In genomic region chr14:65291561-65291960, GRCh38 we compare ENCODE assay signal across 14 cellular contexts.
DNase-seq lines count a peak whose midpoint lies in the region; ATAC-seq lines count a peak whose summit lies in the region.
"Had no signal": no experiment of that assay in that cellular context is flagged by ENCODE, and none has a peak within 500 bp of the region (broad histone marks: within the 10 kb centered on the region; RNA-seq: fewer than 3 reads in every experiment).

No MANE protein-coding gene starts in this region.

- H3K4me3 ChIP-seq in trophoblast cell (ENCODE audit: low read depth, low read length) (no peak overlapping the region), H7 (ENCODE audit: insufficient read depth, low read depth, low read length) (no peak overlapping the region)
- no peak overlapping the region for H3K4me3 ChIP-seq in effector memory CD4-positive, alpha-beta T cell (ENCODE audit: insufficient read depth, low read depth, low read length, poor library complexity, severe bottlenecking)
- H3K4me3 ChIP-seq: A549, HAP-1, right atrium auricular region had no signal

- no peak overlapping the region for H4K91ac ChIP-seq in trophoblast cell (ENCODE audit: low read depth, low read length)

- H3K27me3 Mint-ChIP-seq in activated CD4-positive, alpha-beta T cell treated with anti-CD3 and anti-CD28 coated beads for 36 hours, result no peaks in the 10 kb centered on the region
- H3K27me3 Mint-ChIP-seq in IgD-negative memory B cell, result no peaks in the 10 kb centered on the region
- H3K27me3 Mint-ChIP-seq in activated T-helper 17 cell treated with anti-CD3 and anti-CD28 coated beads, Interleukin-2, amount 50 U/mL, for 72 hours, result no peaks in the 10 kb centered on the region
- H3K27me3 Mint-ChIP-seq: type B pancreatic cell had no signal

- H2BK12ac ChIP-seq in trophoblast cell (ENCODE audit: low read length), result peak overlapping the region; percentile 3

- no peak for DNase-seq in activated CD4-positive, alpha-beta T cell treated with anti-CD3 and anti-CD28 coated beads for 36 hours
- no peak for DNase-seq in activated CD4-positive, alpha-beta T cell treated with anti-CD3 and anti-CD28 coated beads for 4 hours
- DNase-seq in trophoblast cell (no peak), H7 (no peak)
- no peak for DNase-seq in effector memory CD4-positive, alpha-beta T cell
- DNase-seq: effector CD8-positive, alpha-beta T cell; NCI-H187 had no signal

- peaks cover 7% of the 10 kb centered on the region for H3K79me1 ChIP-seq in trophoblast cell (ENCODE audit: low read length)

- H2AK5ac ChIP-seq in trophoblast cell (ENCODE audit: low read length), result no peak overlapping the region

- H3K27ac Mint-ChIP-seq in activated CD4-positive, alpha-beta T cell treated with anti-CD3 and anti-CD28 coated beads for 36 hours, result peak overlapping the region; percentile 40
- peak overlapping the region; percentile 60 to 96 (median 84) for H3K27ac Mint-ChIP-seq in IgD-negative memory B cell
- peak overlapping the region; percentile 51 for H3K27ac Mint-ChIP-seq in activated T-helper 17 cell treated with anti-CD3 and anti-CD28 coated beads, Interleukin-2, amount 50 U/mL, for 72 hours
- H3K27ac Mint-ChIP-seq: type B pancreatic cell had no signal

- H3K4me1 ChIP-seq in trophoblast cell (ENCODE audit: control insufficient read depth in 1 of 2, insufficient read depth in 2 of 2, low read length in 2 of 2), result peaks cover 6 to 8% of the 10 kb centered on the region in 2 experiments
- H3K4me1 ChIP-seq in effector memory CD4-positive, alpha-beta T cell (ENCODE audit: control insufficient read depth, insufficient read depth, low read length, poor library complexity, severe bottlenecking), result peaks cover 23% of the 10 kb centered on the region
- H3K4me1 ChIP-seq: A549, HAP-1, right atrium auricular region had no signal

- no peak overlapping the region for H4K12ac ChIP-seq in trophoblast cell (ENCODE audit: low read depth, low read length)

- no peak overlapping the region for H4K8ac ChIP-seq in trophoblast cell (ENCODE audit: low read depth, low read length)

- H3K36me3 ChIP-seq in trophoblast cell (ENCODE audit: control insufficient read depth in 1 of 2, insufficient read depth in 2 of 2, low read length in 2 of 2) (no peaks in the 10 kb centered on the region), H7 (replicated peaks; ENCODE audit: control insufficient read depth, insufficient read depth, low read length) (no peaks in the 10 kb centered on the region)
- H3K36me3 ChIP-seq in effector memory CD4-positive, alpha-beta T cell (ENCODE audit: control insufficient read depth, insufficient read depth, low read length), result no peaks in the 10 kb centered on the region
- H3K36me3 ChIP-seq: HAP-1, right atrium auricular region had no signal

- H2BK120ac ChIP-seq in trophoblast cell (ENCODE audit: insufficient read depth, low read length, poor library complexity), result no peak overlapping the region

- WGBS in trophoblast cell (ENCODE audit: extremely low coverage, insufficient coverage, insufficient read length), result no CpG with 5 or more reads among the region's 3 CpGs

- H3K9me3 ChIP-seq in trophoblast cell (ENCODE audit: insufficient read depth, low read depth, low read length), result no peaks in the 10 kb centered on the region
- H3K9me3 ChIP-seq in effector memory CD4-positive, alpha-beta T cell (ENCODE audit: control insufficient read depth, low read length), result no peaks in the 10 kb centered on the region
- H3K9me3 ChIP-seq: A549, HAP-1, right atrium auricular region had no signal

- no peak overlapping the region for H3K14ac ChIP-seq in trophoblast cell (ENCODE audit: low read length)

- intact Hi-C loops in activated CD4-positive, alpha-beta T cell treated with anti-CD3 and anti-CD28 coated beads for 36 hours (cut with DNase I, micrococcal nuclease), result no loop called here

- no peak overlapping the region for H3K4me2 ChIP-seq in trophoblast cell (ENCODE audit: low read length)
- H3K4me2 ChIP-seq: A549 had no signal

- H3K9ac ChIP-seq in trophoblast cell (ENCODE audit: low read length), result no peak overlapping the region

- no peak overlapping the region for H2BK5ac ChIP-seq in trophoblast cell (ENCODE audit: low read depth, low read length, poor library complexity)

- peaks cover 4% of the 10 kb centered on the region for H3K9me3 Mint-ChIP-seq in activated CD4-positive, alpha-beta T cell treated with anti-CD3 and anti-CD28 coated beads for 36 hours (ENCODE audit: low read depth)
- no peaks in the 10 kb centered on the region for H3K9me3 Mint-ChIP-seq in IgD-negative memory B cell
- H3K9me3 Mint-ChIP-seq in activated T-helper 17 cell treated with anti-CD3 and anti-CD28 coated beads, Interleukin-2, amount 50 U/mL, for 72 hours, result peaks cover 3% of the 10 kb centered on the region
- H3K9me3 Mint-ChIP-seq: type B pancreatic cell had no signal

- CTCF ChIA-PET in activated CD4-positive, alpha-beta T cell treated with anti-CD3 and anti-CD28 coated beads for 36 hours (lab: Charles Lee), result interaction anchor here (0.6 to 1.7 kb wide), 2 partner anchors 10 to 273 kb away, joined by 3 to 10 read pairs; no protein-coding TSS in a partner anchor

- no peak overlapping the region for H2AFZ ChIP-seq in trophoblast cell (ENCODE audit: insufficient read depth, low read length, poor library complexity)

- H3K27me3 ChIP-seq in trophoblast cell (ENCODE audit: insufficient read depth, low read length) (no peaks in the 10 kb centered on the region), H7 (ENCODE audit: control insufficient read depth, insufficient read depth, low read length) (no peaks in the 10 kb centered on the region)
- no peaks in the 10 kb centered on the region for H3K27me3 ChIP-seq in effector memory CD4-positive, alpha-beta T cell (replicated peaks; ENCODE audit: control insufficient read depth, insufficient read depth, low read length, poor library complexity, severe bottlenecking)
- H3K27me3 ChIP-seq: right atrium auricular region had no signal

- no peak overlapping the region for H3K27ac ChIP-seq in trophoblast cell (ENCODE audit: low read depth, low read length)
- no peak overlapping the region for H3K27ac ChIP-seq in effector memory CD4-positive, alpha-beta T cell (ENCODE audit: insufficient read depth, low read length, poor library complexity, severe bottlenecking)
- H3K27ac ChIP-seq: right atrium auricular region had no signal

- H3K4ac ChIP-seq in trophoblast cell (ENCODE audit: low read depth, low read length), result no peak overlapping the region

- ATAC-seq in activated CD4-positive, alpha-beta T cell treated with anti-CD3 and anti-CD28 coated beads for 36 hours, result no peak
- ATAC-seq in activated T-helper 17 cell treated with anti-CD3 and anti-CD28 coated beads, Interleukin-2, amount 50 U/mL, for 72 hours (replicated peaks), result no peak
- ATAC-seq in GM19467 (IDR thresholded peaks at IDR 0.05; ENCODE audit: unreplicated experiment), result no peak

- H3K23ac ChIP-seq in trophoblast cell (ENCODE audit: low read length), result no peak overlapping the region

- H3K4me3 Mint-ChIP-seq in activated CD4-positive, alpha-beta T cell treated with anti-CD3 and anti-CD28 coated beads for 36 hours, result no peak overlapping the region
- H3K4me3 Mint-ChIP-seq in IgD-negative memory B cell, result peak overlapping the region in 3 of 4 donors; percentile 34 to 90 (median 85)
- H3K4me3 Mint-ChIP-seq in activated T-helper 17 cell treated with anti-CD3 and anti-CD28 coated beads, Interleukin-2, amount 50 U/mL, for 72 hours, result peak overlapping the region; percentile 33
- H3K4me3 Mint-ChIP-seq: type B pancreatic cell had no signal

- peaks cover 58% of the 10 kb centered on the region for H3K4me1 Mint-ChIP-seq in activated CD4-positive, alpha-beta T cell treated with anti-CD3 and anti-CD28 coated beads for 36 hours
- peaks cover 41 to 65% (median 54%) of the 10 kb centered on the region in 3 donors for H3K4me1 Mint-ChIP-seq in IgD-negative memory B cell
- peaks cover 38% of the 10 kb centered on the region for H3K4me1 Mint-ChIP-seq in activated T-helper 17 cell treated with anti-CD3 and anti-CD28 coated beads, Interleukin-2, amount 50 U/mL, for 72 hours

- POLR2A ChIA-PET in activated CD4-positive, alpha-beta T cell treated with anti-CD3 and anti-CD28 coated beads for 36 hours (lab: Charles Lee), result interaction anchor here (0.7 kb wide), 1 partner anchor 11 kb away, joined by 3 read pairs; no protein-coding TSS in a partner anchor

- H3K79me2 ChIP-seq in trophoblast cell (ENCODE audit: control insufficient read depth, insufficient read depth, low read length, poor library complexity), result no peaks in the 10 kb centered on the region

- H3K36me3 Mint-ChIP-seq in activated CD4-positive, alpha-beta T cell treated with anti-CD3 and anti-CD28 coated beads for 36 hours (ENCODE audit: low read depth), result peaks cover 14% of the 10 kb centered on the region
- peaks cover 11% of the 10 kb centered on the region for H3K36me3 Mint-ChIP-seq in IgD-negative memory B cell
- H3K36me3 Mint-ChIP-seq in activated T-helper 17 cell treated with anti-CD3 and anti-CD28 coated beads, Interleukin-2, amount 50 U/mL, for 72 hours (ENCODE audit: low read depth), result no peaks in the 10 kb centered on the region
- H3K36me3 Mint-ChIP-seq: type B pancreatic cell had no signal

- H3K18ac ChIP-seq in trophoblast cell (ENCODE audit: low read length), result no peak overlapping the region
